5 cellular contexts compared by ENCODE assay signal in the genomic region with DNA sequence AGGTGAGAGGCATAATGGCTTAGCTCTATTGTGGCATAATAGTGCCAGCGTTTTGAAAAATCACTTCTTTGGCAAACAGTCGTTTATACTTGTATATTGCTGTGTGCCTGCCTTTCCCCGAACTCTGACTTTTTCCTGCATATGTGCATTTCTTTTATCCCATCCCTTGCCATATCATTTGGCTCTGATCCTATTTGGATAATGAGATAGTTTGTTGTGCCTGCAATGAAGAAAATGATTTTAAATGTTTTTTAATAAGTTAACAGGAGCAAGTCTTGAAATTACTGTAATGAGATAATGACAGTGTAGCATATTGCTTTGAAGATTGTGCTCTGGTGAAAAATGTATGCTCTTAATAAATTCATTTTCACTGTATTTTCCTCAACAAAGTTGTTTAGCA.
"Had no signal": no experiment of that assay in that cellular context is flagged by ENCODE, and none has a peak within 500 bp of the region (broad histone marks: within the 10 kb centered on the region; RNA-seq: fewer than 3 reads in every experiment).

No MANE protein-coding gene starts in this region.

- H3K4me3 ChIP-seq: K562 had no signal

- H3K27ac ChIP-seq: HL-60 had no signal

- ATAC-seq: HepG2, K562 had no signal

- DNase-seq: IMR-90, KBM-7 had no signal
